Comparison of ENCODE assay signal across 10 cellular contexts in the genomic region with DNA sequence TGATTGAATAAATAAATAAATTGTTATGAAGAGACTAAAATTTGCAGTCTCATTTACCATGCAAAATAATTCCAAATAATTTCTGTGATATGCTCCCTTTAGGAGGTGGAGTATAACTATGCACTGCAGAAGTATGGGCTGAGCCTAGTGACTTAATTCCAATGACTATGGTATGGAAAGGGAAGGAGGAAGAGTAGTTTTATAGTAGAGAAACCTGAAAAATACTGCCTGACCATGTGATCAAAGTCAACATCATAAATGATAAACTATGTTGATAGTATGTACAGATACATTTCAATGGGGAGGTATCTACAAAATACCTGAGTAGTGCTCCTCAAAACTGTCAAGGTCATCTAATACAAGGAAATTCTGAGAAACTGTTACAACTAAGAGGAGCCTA. TPM values are rescaled to one million over a fixed set of nuclear protein-coding genes. Genes with fewer than 3 reads are reported as not detected.
"Had no signal": no experiment of that assay in that cellular context is flagged by ENCODE, and none has a peak within 500 bp of the region (broad histone marks: within the 10 kb centered on the region; RNA-seq: fewer than 3 reads in every experiment).

No MANE protein-coding gene starts in this region.

- H3K36me3 ChIP-seq: HAP-1 had no signal

- H3K9me3 ChIP-seq: HAP-1 had no signal

- H3K4me1 ChIP-seq: HAP-1 had no signal

- H3K4me3 ChIP-seq: GM23248, GM23338, HAP-1 had no signal

- DNase-seq: GM23248, GOT3, H7, H9, HCEC 1CT, HFFc6 had no signal

- ATAC-seq: GM23338, HCT116 had no signal

RNA-seq across cellular contexts. Expression of a gene that starts 14.6 kb away (rescaled TPM):
- total RNA-seq: GM23338, H1, H7, H9 had no signal
